ENCODE assay signal across 10 cellular contexts in genomic region chr14:22849212-22849819, GRCh38. TPM values are rescaled to one million over a fixed set of nuclear protein-coding genes. Genes with fewer than 3 reads are reported as not detected.
DNase-seq lines count a peak whose midpoint lies in the region; ATAC-seq and TF ChIP-seq lines count a peak whose summit lies in the region.
"Had no signal": no experiment of that assay in that cellular context is flagged by ENCODE, and none has a peak within 500 bp of the region (broad histone marks: within the 10 kb centered on the region; RNA-seq: fewer than 3 reads in every experiment).

No MANE protein-coding gene starts in this region.

- ATAC-seq in lower lobe of right lung (no peak), GM21723 (IDR thresholded peaks at IDR 0.05; ENCODE audit: unreplicated experiment) (no peak)
- no peak for ATAC-seq in stimulated activated naive B cell treated with anti-CD40 and anti-IgM and Interleukin-4, amounts not matched to agents 10 μg/mL and 1 μg/mL and 100 μg/mL, for 72 hours (replicated peaks)
- no peak for ATAC-seq in naive thymus-derived CD4-positive, alpha-beta T cell

- H3K9ac ChIP-seq in endodermal cell (ENCODE audit: extremely low read depth, low read length, poor library complexity, severe bottlenecking): no peak overlapping the region

- no peak for TF ChIP-seq CTCF in endodermal cell (conservative IDR thresholded peaks at IDR 0.05)
- TF ChIP-seq CTCF in lower lobe of right lung (IDR thresholded peaks at IDR 0.05): no peak
- TF ChIP-seq CTCF in suprapubic skin (IDR thresholded peaks at IDR 0.05): no peak

- no peak overlapping the region for H3K4me3 ChIP-seq in MG63
- no peak overlapping the region for H3K4me3 ChIP-seq in endodermal cell (ENCODE audit: low read length)
- H3K4me3 ChIP-seq in lower lobe of right lung: no peak overlapping the region
- H3K4me3 ChIP-seq in suprapubic skin: peak overlapping the region; percentile 26
- no peak overlapping the region for H3K4me3 ChIP-seq in naive thymus-derived CD4-positive, alpha-beta T cell (ENCODE audit: low read length)

- no peak overlapping the region for H3K27ac ChIP-seq in endodermal cell (ENCODE audit: low read depth, low read length)
- peak overlapping the region; percentile 81 for H3K27ac ChIP-seq in lower lobe of right lung
- peak overlapping the region; percentile 87 for H3K27ac ChIP-seq in suprapubic skin
- H3K27ac ChIP-seq in naive thymus-derived CD4-positive, alpha-beta T cell (ENCODE audit: low read depth, low read length): no peak overlapping the region

- POLR2A ChIA-PET in naive thymus-derived CD4-positive, alpha-beta T cell (lab: Charles Lee): interaction anchor here (0.8 to 1.2 kb wide), 2 partner anchors 15 to 82 kb away, joined by 3 to 4 read pairs; no protein-coding TSS in a partner anchor

- CTCF ChIA-PET in naive thymus-derived CD4-positive, alpha-beta T cell (lab: Charles Lee): interaction anchor here (4.6 to 10.8 kb wide), 2 partner anchors 14 to 28 kb away, joined by 23 to 143 read pairs; no protein-coding TSS in a partner anchor

- no peaks in the 10 kb centered on the region for H3K27me3 Mint-ChIP-seq in endodermal cell (ENCODE audit: insufficient read depth)
- H3K27me3 Mint-ChIP-seq in stimulated activated naive B cell treated with anti-CD40 and anti-IgM and Interleukin-4, amounts not matched to agents 10 μg/mL and 1 μg/mL and 100 μg/mL, for 72 hours: peaks cover 8 to 33% of the 10 kb centered on the region in 2 donors
- H3K27me3 Mint-ChIP-seq in naive thymus-derived CD4-positive, alpha-beta T cell: peaks cover 0 to 23% (median 5%) of the 10 kb centered on the region in 5 donors

- H3K9me3 Mint-ChIP-seq in endodermal cell: no peaks in the 10 kb centered on the region
- no peaks in the 10 kb centered on the region for H3K9me3 Mint-ChIP-seq in stimulated activated naive B cell treated with anti-CD40 and anti-IgM and Interleukin-4, amounts not matched to agents 10 μg/mL and 1 μg/mL and 100 μg/mL, for 72 hours
- no peaks in the 10 kb centered on the region for H3K9me3 Mint-ChIP-seq in naive thymus-derived CD4-positive, alpha-beta T cell
- H3K9me3 Mint-ChIP-seq: activated CD4-positive, alpha-beta T cell treated with anti-CD3 and anti-CD28 coated beads, Interleukin-2, amount 10 ng/mL, durations not matched to agents 24 days and 14 days had no signal

- H3K36me3 ChIP-seq in MG63: peaks cover 9% of the 10 kb centered on the region
- peaks cover 19% of the 10 kb centered on the region for H3K36me3 ChIP-seq in endodermal cell (ENCODE audit: control insufficient read depth, insufficient read depth, low read length)
- peaks cover 27% of the 10 kb centered on the region for H3K36me3 ChIP-seq in lower lobe of right lung
- peaks cover 28% of the 10 kb centered on the region for H3K36me3 ChIP-seq in suprapubic skin
- no peaks in the 10 kb centered on the region for H3K36me3 ChIP-seq in naive thymus-derived CD4-positive, alpha-beta T cell (ENCODE audit: control insufficient read depth in 2 of 3, insufficient read depth in 3 of 3, low read length in 3 of 3)

- H3K27me3 ChIP-seq in MG63: no peaks in the 10 kb centered on the region
- H3K27me3 ChIP-seq in endodermal cell (ENCODE audit: control insufficient read depth, insufficient read depth, low read length, poor library complexity, severe bottlenecking): no peaks in the 10 kb centered on the region
- no peaks in the 10 kb centered on the region for H3K27me3 ChIP-seq in lower lobe of right lung (ENCODE audit: low read depth)
- H3K27me3 ChIP-seq in suprapubic skin: no peaks in the 10 kb centered on the region
- no peaks in the 10 kb centered on the region for H3K27me3 ChIP-seq in naive thymus-derived CD4-positive, alpha-beta T cell (ENCODE audit: control insufficient read depth in 2 of 2, insufficient read depth in 2 of 2, low read length in 2 of 2)

- no peak overlapping the region for H3K4me3 Mint-ChIP-seq in endodermal cell
- H3K4me3 Mint-ChIP-seq in stimulated activated naive B cell treated with anti-CD40 and anti-IgM and Interleukin-4, amounts not matched to agents 10 μg/mL and 1 μg/mL and 100 μg/mL, for 72 hours: no peak overlapping the region
- no peak overlapping the region for H3K4me3 Mint-ChIP-seq in naive thymus-derived CD4-positive, alpha-beta T cell
- H3K4me3 Mint-ChIP-seq: activated CD4-positive, alpha-beta T cell treated with anti-CD3 and anti-CD28 coated beads, Interleukin-2, amount 10 ng/mL, durations not matched to agents 24 days and 14 days had no signal

- H3K9me3 ChIP-seq in MG63 (no peaks in the 10 kb centered on the region), endodermal cell (ENCODE audit: control insufficient read depth, low read length) (no peaks in the 10 kb centered on the region), lower lobe of right lung (no peaks in the 10 kb centered on the region), suprapubic skin (no peaks in the 10 kb centered on the region)
- no peaks in the 10 kb centered on the region for H3K9me3 ChIP-seq in naive thymus-derived CD4-positive, alpha-beta T cell (ENCODE audit: control insufficient read depth in 2 of 3, low read length in 3 of 3)

- H3K36me3 Mint-ChIP-seq in endodermal cell (ENCODE audit: low read depth): peaks cover 21% of the 10 kb centered on the region
- peaks cover 0 to 3% of the 10 kb centered on the region in 2 donors for H3K36me3 Mint-ChIP-seq in stimulated activated naive B cell treated with anti-CD40 and anti-IgM and Interleukin-4, amounts not matched to agents 10 μg/mL and 1 μg/mL and 100 μg/mL, for 72 hours
- no peaks in the 10 kb centered on the region for H3K36me3 Mint-ChIP-seq in naive thymus-derived CD4-positive, alpha-beta T cell

- no peak for TF ChIP-seq EP300 in suprapubic skin (IDR thresholded peaks at IDR 0.05)

- 85 to 90% methylated on average over 8 to 16 of the region's 19 CpGs for WGBS in endodermal cell (ENCODE audit: insufficient coverage in 1 of 2, insufficient read length in 1 of 2), 2 experiments
- WGBS in suprapubic skin: 34% methylated on average over 17 of the region's 19 CpGs

- DNase-seq in MG63 (peak; percentile 86), endodermal cell (peak; percentile 66), lower lobe of right lung (peak; percentile 52), suprapubic skin (ENCODE audit: low spot score in 2 of 2) (peak; percentile 89)
- DNase-seq in stimulated activated naive B cell treated with anti-CD40 and anti-IgM and Interleukin-4, amounts not matched to agents 10 μg/mL and 1 μg/mL and 100 μg/mL, for 72 hours: no peak
- DNase-seq in naive thymus-derived CD4-positive, alpha-beta T cell: no peak
- no peak for DNase-seq in activated CD4-positive, alpha-beta T cell treated with anti-CD3 and anti-CD28 coated beads, Interleukin-2, amount 50 U/mL, for 48 hours
- DNase-seq: activated CD4-positive, alpha-beta T cell treated with anti-CD3 and anti-CD28 coated beads, Interleukin-2, amount 10 ng/mL, durations not matched to agents 24 days and 14 days had no signal

- intact Hi-C loops in lower lobe of right lung (cut with DNase I): no loop called here
- intact Hi-C loops in naive thymus-derived CD4-positive, alpha-beta T cell (cut with micrococcal nuclease): no loop called here

- no peak overlapping the region for H3K27ac Mint-ChIP-seq in endodermal cell
- H3K27ac Mint-ChIP-seq in stimulated activated naive B cell treated with anti-CD40 and anti-IgM and Interleukin-4, amounts not matched to agents 10 μg/mL and 1 μg/mL and 100 μg/mL, for 72 hours: no peak overlapping the region
- H3K27ac Mint-ChIP-seq in naive thymus-derived CD4-positive, alpha-beta T cell: no peak overlapping the region

- no peak for TF ChIP-seq POLR2A in suprapubic skin (IDR thresholded peaks at IDR 0.05)

- peaks cover 22% of the 10 kb centered on the region for H3K4me1 Mint-ChIP-seq in endodermal cell
- H3K4me1 Mint-ChIP-seq in stimulated activated naive B cell treated with anti-CD40 and anti-IgM and Interleukin-4, amounts not matched to agents 10 μg/mL and 1 μg/mL and 100 μg/mL, for 72 hours: peaks cover 18 to 32% of the 10 kb centered on the region in 2 donors
- H3K4me1 Mint-ChIP-seq in naive thymus-derived CD4-positive, alpha-beta T cell: peaks cover 0 to 21% (median 5%) of the 10 kb centered on the region in 7 donors

- H3K4me1 ChIP-seq in endodermal cell (ENCODE audit: control insufficient read depth, insufficient read depth, low read length) (peaks cover 3% of the 10 kb centered on the region), lower lobe of right lung (peaks cover 72% of the 10 kb centered on the region), suprapubic skin (peaks cover 86% of the 10 kb centered on the region)
- no peaks in the 10 kb centered on the region for H3K4me1 ChIP-seq in naive thymus-derived CD4-positive, alpha-beta T cell (ENCODE audit: control insufficient read depth in 2 of 2, insufficient read depth in 2 of 2, low read length in 2 of 2)

RNA-seq across cellular contexts. Expression of gene MMP14, which starts 12.9 kb away (rescaled TPM):
- 85.2 and 124 TPM in 2 replicates for total RNA-seq in MG63 (2014; rRNA removed; shearing (Covaris generic); ENCODE audit: low replicate concordance)
- total RNA-seq in endodermal cell (100 to 1,000 TPM; 181 to 220 TPM), lower lobe of right lung (124 TPM), suprapubic skin (100 to 1,000 TPM; 106 to 161 (median 128) TPM)
- 75.6 TPM for polyA plus RNA-seq in endodermal cell (2013, experiment 1 of 2)
- 86.6 TPM for polyA plus RNA-seq in endodermal cell (2013, experiment 2 of 2)
- total RNA-seq in naive thymus-derived CD4-positive, alpha-beta T cell: 1 to 10 TPM; 1.8 to 6.6 (median 2.0) TPM
- polyA plus RNA-seq in naive thymus-derived CD4-positive, alpha-beta T cell: not detected

RNA-seq across cellular contexts. Expression of gene MRPL52, which starts 19.6 kb away (rescaled TPM):
- total RNA-seq in MG63 (2014; rRNA removed; shearing (Covaris generic); ENCODE audit: low replicate concordance): 22.1 and 92.8 TPM in 2 replicates
- total RNA-seq in endodermal cell (100 to 1,000 TPM; 192 to 204 TPM), lower lobe of right lung (65.2 TPM), suprapubic skin (10 to 100 TPM; 35.5 to 84.5 (median 74.2) TPM)
- polyA plus RNA-seq in endodermal cell (2013, experiment 1 of 2): 125 TPM
- polyA plus RNA-seq in endodermal cell (2013, experiment 2 of 2): 133 TPM
- 100 to 1,000 TPM in 1 of 5 experiments, 10 to 100 TPM in 4; 32.9 to 118 (median 48.2) TPM for total RNA-seq in naive thymus-derived CD4-positive, alpha-beta T cell
- 100 to 1,000 TPM; 169 to 189 TPM for polyA plus RNA-seq in naive thymus-derived CD4-positive, alpha-beta T cell

RNA-seq across cellular contexts. Expression of gene LRP10, which starts 22.2 kb away (rescaled TPM):
- 6.4 and 21.9 TPM in 2 replicates for total RNA-seq in MG63 (2014; rRNA removed; shearing (Covaris generic); ENCODE audit: low replicate concordance)
- total RNA-seq in endodermal cell: 10 to 100 TPM; 28.9 to 41.5 TPM
- 21.8 TPM for polyA plus RNA-seq in endodermal cell (2013, experiment 1 of 2)
- 22.8 TPM for polyA plus RNA-seq in endodermal cell (2013, experiment 2 of 2)
- 134 TPM for total RNA-seq in lower lobe of right lung
- total RNA-seq in suprapubic skin: 100 to 1,000 TPM in 3 of 4 donors, 10 to 100 TPM in 1; 97.8 to 170 (median 157) TPM
- total RNA-seq in naive thymus-derived CD4-positive, alpha-beta T cell: 10 to 100 TPM; 55.5 to 76.1 (median 72.3) TPM
- polyA plus RNA-seq in naive thymus-derived CD4-positive, alpha-beta T cell: 100 to 1,000 TPM in 1 of 2 donors, 10 to 100 TPM in 1; 68.0 to 103 TPM

RNA-seq across cellular contexts. Expression of gene REM2, which starts 33.7 kb away (rescaled TPM):
- not detected in 2 replicates for total RNA-seq in MG63 (2014; rRNA removed; shearing (Covaris generic); ENCODE audit: low replicate concordance)
- total RNA-seq in endodermal cell (1 to 10 TPM in 1 of 2 donors, under 1 TPM in 1; 0.77 to 1.2 TPM), lower lobe of right lung (0.83 TPM), suprapubic skin (1 to 10 TPM in 2 of 4 donors, under 1 TPM in 2; 0.89 to 5.4 (median 1.2) TPM)
- 5.9 TPM for polyA plus RNA-seq in endodermal cell (2013, experiment 1 of 2)
- 5.5 TPM for polyA plus RNA-seq in endodermal cell (2013, experiment 2 of 2)
- 1 to 10 TPM in 4 of 5 experiments, under 1 TPM in 1; 0.97 to 8.6 (median 5.4) TPM for total RNA-seq in naive thymus-derived CD4-positive, alpha-beta T cell
- 1 to 10 TPM in 1 of 2 donors, under 1 TPM in 1; 0.58 to 1.4 TPM for polyA plus RNA-seq in naive thymus-derived CD4-positive, alpha-beta T cell

RNA-seq across cellular contexts. Expression of gene SLC7A7, which starts 34.1 kb away (rescaled TPM):
- total RNA-seq in MG63 (2014; rRNA removed; shearing (Covaris generic); ENCODE audit: low replicate concordance): 4.0 TPM in 1 of 2 replicates, not detected in the other
- total RNA-seq in endodermal cell (10 to 100 TPM; 16.7 to 17.0 TPM), lower lobe of right lung (157 TPM), suprapubic skin (1 to 10 TPM; 1.8 to 3.8 (median 2.9) TPM)
- polyA plus RNA-seq in endodermal cell (2013, experiment 1 of 2): 8.4 TPM
- polyA plus RNA-seq in endodermal cell (2013, experiment 2 of 2): 7.2 TPM
- 10 to 100 TPM in 1 of 5 experiments, 1 to 10 TPM in 4; 1.1 to 71.1 (median 2.7) TPM for total RNA-seq in naive thymus-derived CD4-positive, alpha-beta T cell
- polyA plus RNA-seq in naive thymus-derived CD4-positive, alpha-beta T cell: 1 to 10 TPM; 1.1 to 1.4 TPM
- total RNA-seq: activated CD4-positive, alpha-beta T cell treated with anti-CD3 and anti-CD28 coated beads, Interleukin-2, amount 10 ng/mL, durations not matched to agents 24 days and 14 days had no signal
- polyA plus RNA-seq: neural cell had no signal

Comparison
In these comparisons a context has a peak if more than half of its experiments do, and no peak if none do; other contexts are left out.
1. DNase-seq: peak in MG63 (single experiment), endodermal cell (single experiment), lower lobe of right lung (single experiment) and suprapubic skin (2 of 2); none in stimulated activated naive B cell treated with anti-CD40 and anti-IgM and Interleukin-4, amounts not matched to agents 10 μg/mL and 1 μg/mL and 100 μg/mL, for 72 hours (single experiment), naive thymus-derived CD4-positive, alpha-beta T cell (0 of 9) and activated CD4-positive, alpha-beta T cell treated with anti-CD3 and anti-CD28 coated beads, Interleukin-2, amount 50 U/mL, for 48 hours (0 of 2).
2. H3K27ac ChIP-seq: peak in lower lobe of right lung (single experiment) and suprapubic skin (single experiment); none in endodermal cell (single experiment) and naive thymus-derived CD4-positive, alpha-beta T cell (single experiment).
3. RNA of gene MMP14, which starts 12.9 kb away (total RNA-seq): 181 to 220 TPM in endodermal cell, 106 to 161 TPM in suprapubic skin, 124 TPM in lower lobe of right lung (single experiment) and 85.2 to 124 TPM in MG63; 1.8 to 6.6 TPM in naive thymus-derived CD4-positive, alpha-beta T cell; every median in the first group is over 10 times any median in the second.